In genomic region chr17:1002771-1003555, GRCh38 we compare ENCODE assay signal across 9 cellular contexts. TPM values are rescaled to one million over a fixed set of nuclear protein-coding genes. Genes with fewer than 3 reads are reported as not detected.
A peak's percentile ranks its signal among the peaks of the same experiment; 100 is the strongest.
DNase-seq lines count a peak whose midpoint lies in the region; ATAC-seq, FAIRE-seq and TF ChIP-seq lines count a peak whose summit lies in the region.
"Had no signal": no experiment of that assay in that cellular context is flagged by ENCODE, and none has a peak within 500 bp of the region (broad histone marks: within the 10 kb centered on the region; RNA-seq: fewer than 3 reads in every experiment).

No MANE protein-coding gene starts in this region.

- CTCF ChIA-PET in GM12878 (lab: Yijun Ruan, JAX): no interaction called here

- no peak for TF ChIP-seq RAD21 in GM12878 (IDR thresholded peaks at IDR 0.05; ENCODE audit: insufficient read depth, low read depth, low read length)

- POLR2A ChIA-PET in GM12878 (lab: Charles Lee): no interaction called here

- BruUV-seq in GM12878 (replicated peaks; lab: Mats Ljungman, UMichigan): no TSS peak

- no peak overlapping the region for H2AFZ ChIP-seq in GM12878 (ENCODE audit: control insufficient read depth, low read depth, low read length)

- ATAC-seq in GM12878 (no peak), GM18867 (IDR thresholded peaks at IDR 0.05; ENCODE audit: unreplicated experiment) (no peak), GM18511 (IDR thresholded peaks at IDR 0.05; ENCODE audit: unreplicated experiment) (no peak), HG03378 (IDR thresholded peaks at IDR 0.05; ENCODE audit: unreplicated experiment) (no peak)

- 79% methylated on average over 19 of the region's 19 CpGs for WGBS in GM12878 (ENCODE audit: insufficient coverage, insufficient replicate concordance, low lambda C conversion rate, missing lambda C conversion rate)
- WGBS in stomach, 5 donors: 60 to 71% (median 66%) methylated on average over 17 to 19 of the region's 19 CpGs

- TF ChIP-seq POLR2A in GM12878 (IDR thresholded peaks at IDR 0.05; ENCODE audit: low read depth, low read length): 0 out of 2 replicates have a peak, but pooled peaks have one; percentile 27
- TF ChIP-seq POLR2A in stomach (IDR thresholded peaks at IDR 0.05): no peak

- peaks cover 21 to 35% of the 10 kb centered on the region in 2 experiments for H3K36me3 ChIP-seq in GM12878 (ENCODE audit: control insufficient read depth in 2 of 2, insufficient read depth in 2 of 2, low read length in 1 of 2)
- peaks cover 43 to 85% (median 80%) of the 10 kb centered on the region in 4 donors for H3K36me3 ChIP-seq in stomach

- no peaks in the 10 kb centered on the region for H3K27me3 ChIP-seq in GM12878 (replicated peaks in 1 of 2; ENCODE audit: control insufficient read depth in 2 of 2, insufficient read depth in 2 of 2, low read length in 1 of 2)
- no peaks in the 10 kb centered on the region for H3K27me3 ChIP-seq in stomach

- RAD21 ChIA-PET in GM12878 (lab: Charles Lee; ENCODE audit: unreplicated experiment): no interaction called here

- H4K20me1 ChIP-seq in GM12878 (ENCODE audit: control insufficient read depth, insufficient read depth): no peaks in the 10 kb centered on the region

- H3K4me3 ChIP-seq in GM12878 (no peak overlapping the region), stomach (peak overlapping the region in 1 of 4 donors; percentile 6)

- H3K27ac ChIP-seq in GM12878 (ENCODE audit: control insufficient read depth, insufficient read depth): no peak overlapping the region
- peak overlapping the region; percentile 42 to 91 (median 89) for H3K27ac ChIP-seq in stomach

- H3K4me1 ChIP-seq in GM12878 (ENCODE audit: control insufficient read depth, insufficient read depth, low read length) (peaks cover 5% of the 10 kb centered on the region; the same call in 1 of the 2 replicates), stomach (peaks cover 67 to 96% (median 90%) of the 10 kb centered on the region in 4 donors)

- TF ChIP-seq CTCF in GM12878 (IDR thresholded peaks at IDR 0.05 in 2 of 3, conservative IDR thresholded peaks at IDR 0.05 in 1 of 3; ENCODE audit: control insufficient read depth in 2 of 3, extremely low read depth in 1 of 3, insufficient read depth in 1 of 3, low read depth in 3 of 3, low read length in 3 of 3) (no peak), stomach (IDR thresholded peaks at IDR 0.05) (no peak)

- SMC1A ChIA-PET in GM12878 (lab: Charles Lee; ENCODE audit: uncharacterized antibody, unreplicated experiment): no interaction called here

- H3K9me3 ChIP-seq in GM12878 (replicated peaks; ENCODE audit: control insufficient read depth, insufficient read depth, low read length) (no peaks in the 10 kb centered on the region), stomach (no peaks in the 10 kb centered on the region)

- in situ Hi-C loops in GM12878 (cut with MboI): no loop called here

- H3K79me2 ChIP-seq in GM12878 (ENCODE audit: control insufficient read depth, insufficient read depth, low read length): peaks cover 6% of the 10 kb centered on the region

- H3K9ac ChIP-seq in GM12878 (ENCODE audit: control insufficient read depth, insufficient read depth, low read length): no peak overlapping the region

- no peak for FAIRE-seq in GM12878 (lab: Jason Lieb, UNC)
- FAIRE-seq: GM12892 had no signal

- no peak overlapping the region for H3K4me2 ChIP-seq in GM12878 (ENCODE audit: control insufficient read depth, insufficient read depth)

- peak; percentile 79 for DNase-seq in LHCN-M2 (ENCODE audit: low read depth)
- DNase-seq in GM12878 (ENCODE audit: low read depth, low spot score): no peak
- peak; percentile 40 to 83 for DNase-seq in hippocampal formation (lab: John Stamatoyannopoulos, UW)
- no peak for DNase-seq in stomach
- DNase-seq: NCI-H1105 treated with DMSO at 0.1 percent for 48 hours had no signal

- intact Hi-C loops in GM12878 (cut with micrococcal nuclease; ENCODE audit: unreplicated experiment): no loop called here
- intact Hi-C loops in stomach (cut with DNase I; ENCODE audit: low total_unique reads): loop anchor here (10.0 kb wide), 1 partner anchor 52 kb away; no protein-coding TSS in a partner anchor

- no peak for TF ChIP-seq EP300 in GM12878 (IDR thresholded peaks at IDR 0.05; ENCODE audit: borderline replicate concordance in 1 of 2, control insufficient read depth in 1 of 2, low read depth in 2 of 2, low read length in 2 of 2)
- no peak for TF ChIP-seq EP300 in stomach (IDR thresholded peaks at IDR 0.05)

TF ChIP-seq in GM12878, 131 proteins besides CTCF, POLR2A, EP300 and RAD21 (continues in another document):
- no peak for TF ChIP-seq MXI1 (IDR thresholded peaks at IDR 0.05; ENCODE audit: low read depth, low read length)
- TF ChIP-seq ZBTB40 (IDR thresholded peaks at IDR 0.05; ENCODE audit: borderline replicate concordance): no peak

RNA-seq across cellular contexts. Expression of gene TIMM22, which starts 6.0 kb away (rescaled TPM):
- 24.6 and 29.2 TPM in 2 replicates for total RNA-seq in LHCN-M2 (2014; rRNA removed)
- polyA plus RNA-seq in LHCN-M2 (2012): 18.3 TPM
- 14.5 and 16.5 TPM in 2 replicates for total RNA-seq in GM12878 (2013; cell fraction: nucleolus; rRNA removed)
- 11.3 and 11.7 TPM in 2 replicates for total RNA-seq in GM12878 (2014; rRNA removed)
- 7.6 and 8.6 TPM in 2 replicates for total RNA-seq in GM12878 (2014; rRNA removed; fragmentation: Illumina TruSeq; extraction: Trizol)
- total RNA-seq in GM12878 (2021): 10.8 and 12.0 TPM in 2 replicates
- polyA plus RNA-seq in GM12878 (2011; ENCODE audit: low read depth): 4.9 TPM
- polyA plus RNA-seq in GM12878 (2011; rRNA removed): 5.9 and 7.1 TPM in 2 replicates
- polyA plus RNA-seq in GM12878 (2011; cell fraction: cytosol; rRNA removed): 7.9 and 8.8 TPM in 2 replicates
- polyA plus RNA-seq in GM12878 (2011; cell fraction: nucleus; rRNA removed): 6.5 and 7.3 TPM in 2 replicates
- polyA plus RNA-seq in GM12878 (2012): 6.2 and 6.8 TPM in 2 replicates
- 8.4 and 10.0 TPM in 2 replicates for polyA plus RNA-seq in GM12878 (2014; fragmentation: Illumina TruSeq; extraction: Trizol)
- 1 to 10 TPM; 4.4 to 5.7 TPM for polyA plus RNA-seq in GM12878 (2014; fragmentation: Nextera tagmentation; extraction: Ambion mirVana)
- polyA plus RNA-seq in GM12878 (2014; rRNA removed): 11.1 and 11.9 TPM in 2 replicates
- 10 to 100 TPM; 25.0 TPM for polyA plus RNA-seq in GM12878 (2016; fragmentation: Nextera tagmentation; extraction: Ambion mirVana)
- 8.8 and 9.1 TPM in 2 replicates for polyA minus RNA-seq in GM12878 (2011; rRNA and poly(A)+ RNA removed)
- 2.1 and 3.6 TPM in 2 replicates for polyA minus RNA-seq in GM12878 (2011; cell fraction: cytosol; rRNA and poly(A)+ RNA removed)
- polyA minus RNA-seq in GM12878 (2011; cell fraction: nucleus; rRNA and poly(A)+ RNA removed): 8.8 and 10.3 TPM in 2 replicates
- 10 to 100 TPM in 2 of 5 donors, 1 to 10 TPM in 2, under 1 TPM in 1; 0.29 to 22.6 (median 8.9) TPM for total RNA-seq in stomach
- polyA plus RNA-seq in stomach: 1 to 10 TPM; 7.3 to 9.5 (median 8.6) TPM

RNA-seq across cellular contexts. Expression of gene NXN, which starts 23.4 kb away (rescaled TPM):
- total RNA-seq in LHCN-M2 (2014; rRNA removed): 9.6 and 12.9 TPM in 2 replicates
- polyA plus RNA-seq in LHCN-M2 (2012): 30.0 TPM
- 1.8 and 2.1 TPM in 2 replicates for total RNA-seq in GM12878 (2013; cell fraction: nucleolus; rRNA removed)
- 0.54 and 0.68 TPM in 2 replicates for total RNA-seq in GM12878 (2014; rRNA removed)
- 0.14 and 0.36 TPM in 2 replicates for total RNA-seq in GM12878 (2014; rRNA removed; fragmentation: Illumina TruSeq; extraction: Trizol)
- total RNA-seq in GM12878 (2021): 0.29 and 0.36 TPM in 2 replicates
- polyA plus RNA-seq in GM12878 (2011; ENCODE audit: low read depth): 0.56 TPM
- polyA plus RNA-seq in GM12878 (2011; rRNA removed): 0.46 and 1.2 TPM in 2 replicates
- polyA plus RNA-seq in GM12878 (2011; cell fraction: cytosol; rRNA removed): 1.6 and 1.9 TPM in 2 replicates
- polyA plus RNA-seq in GM12878 (2011; cell fraction: nucleus; rRNA removed): 0.63 and 1.1 TPM in 2 replicates
- polyA plus RNA-seq in GM12878 (2012): 0.48 and 0.80 TPM in 2 replicates
- 0.24 and 0.48 TPM in 2 replicates for polyA plus RNA-seq in GM12878 (2014; fragmentation: Illumina TruSeq; extraction: Trizol)
- polyA plus RNA-seq in GM12878 (2014; fragmentation: Nextera tagmentation; extraction: Ambion mirVana): under 1 TPM; 0.04 to 0.10 TPM
- polyA plus RNA-seq in GM12878 (2014; rRNA removed): 0.10 and 0.61 TPM in 2 replicates
- polyA plus RNA-seq in GM12878 (2016; fragmentation: Nextera tagmentation; extraction: Ambion mirVana): under 1 TPM; 0.24 to 0.25 TPM
- 0.51 and 0.77 TPM in 2 replicates for polyA minus RNA-seq in GM12878 (2011; rRNA and poly(A)+ RNA removed)
- polyA minus RNA-seq in GM12878 (2011; cell fraction: cytosol; rRNA and poly(A)+ RNA removed): not detected in 2 replicates
- 0.10 and 0.12 TPM in 2 replicates for polyA minus RNA-seq in GM12878 (2011; cell fraction: nucleus; rRNA and poly(A)+ RNA removed)
- 10 to 100 TPM; 21.0 to 47.8 (median 26.9) TPM for total RNA-seq in stomach
- 10 to 100 TPM; 17.9 to 33.8 (median 23.2) TPM for polyA plus RNA-seq in stomach

Comparison
In these comparisons a context has a peak if more than half of its experiments do, and no peak if none do; other contexts are left out.
1. DNase-seq: peak in LHCN-M2 (single experiment) and hippocampal formation (2 of 2); none in GM12878 (single experiment) and stomach (single experiment).